ENCODE assay signal across 16 cellular contexts in the genomic region with DNA sequence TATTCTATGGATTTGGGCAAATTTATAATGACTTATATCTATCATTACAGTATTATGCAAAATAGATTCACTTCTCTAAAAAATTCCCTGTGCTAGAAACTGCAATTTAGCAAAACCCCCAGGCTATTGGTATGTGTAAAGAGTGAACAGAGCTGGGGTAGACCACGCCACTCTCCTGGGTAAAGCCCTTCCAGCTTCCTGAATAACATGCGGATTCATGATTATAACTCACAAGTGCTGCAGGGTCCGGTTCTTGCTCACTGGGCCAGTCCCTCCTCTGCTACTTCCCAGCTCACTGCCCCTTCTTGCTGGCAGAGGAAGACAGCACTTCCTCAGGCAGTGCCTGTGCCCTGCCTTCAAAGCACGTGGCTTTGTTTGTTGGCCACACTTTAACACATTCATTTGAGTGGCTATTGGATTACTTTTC. TPM values are rescaled to one million over a fixed set of nuclear protein-coding genes. Genes with fewer than 3 reads are reported as not detected.
DNase-seq lines count a peak whose midpoint lies in the region; ATAC-seq, FAIRE-seq and TF ChIP-seq lines count a peak whose summit lies in the region.
"Had no signal": no experiment of that assay in that cellular context is flagged by ENCODE, and none has a peak within 500 bp of the region (broad histone marks: within the 10 kb centered on the region; RNA-seq: fewer than 3 reads in every experiment).

No MANE protein-coding gene starts in this region.

- H3K4me3 ChIP-seq in GM12878: peak overlapping the region; percentile 76
- no peak overlapping the region for H3K4me3 ChIP-seq in osteoblast (ENCODE audit: insufficient read depth, low read length)
- H3K4me3 ChIP-seq: thoracic aorta had no signal

- H3K27ac Mint-ChIP-seq in T-helper 1 cell treated with Interleukin-12 subunit alpha and Interleukin-12 subunit beta and Interleukin-4 antibody, amounts not matched to agents 30 μg/mL and 1 μg/mL, for 36 hours: peak overlapping the region; percentile 24

- RAD21 ChIA-PET in GM12878 (lab: Charles Lee; ENCODE audit: unreplicated experiment): interaction anchor here (0.7 to 11.9 kb wide), 9 partner anchors 16 to 259 kb away, joined by 3 to 239 read pairs (median 4); no protein-coding TSS in a partner anchor

- no peaks in the 10 kb centered on the region for H4K20me1 ChIP-seq in GM12878 (ENCODE audit: control insufficient read depth, insufficient read depth)
- H4K20me1 ChIP-seq in osteoblast (ENCODE audit: insufficient read depth, low read length): no peaks in the 10 kb centered on the region

- no peak for TF ChIP-seq EP300 in GM12878 (IDR thresholded peaks at IDR 0.05; ENCODE audit: borderline replicate concordance in 1 of 2, control insufficient read depth in 1 of 2, low read depth in 2 of 2, low read length in 2 of 2)

- peak overlapping the region; percentile 72 for H3K4me3 Mint-ChIP-seq in T-helper 1 cell treated with Interleukin-12 subunit alpha and Interleukin-12 subunit beta and Interleukin-4 antibody, amounts not matched to agents 30 μg/mL and 1 μg/mL, for 36 hours

- H3K4me2 ChIP-seq in GM12878 (ENCODE audit: control insufficient read depth, insufficient read depth) (peak overlapping the region; percentile 98), osteoblast (ENCODE audit: insufficient read depth, low read length) (no peak overlapping the region)

- TF ChIP-seq POLR2A in GM12878 (IDR thresholded peaks at IDR 0.05; ENCODE audit: low read depth, low read length): peak; percentile 66

- peaks cover 99% of the 10 kb centered on the region for H3K79me2 ChIP-seq in GM12878 (ENCODE audit: control insufficient read depth, insufficient read depth, low read length)
- no peaks in the 10 kb centered on the region for H3K79me2 ChIP-seq in osteoblast (ENCODE audit: insufficient read depth, low read length)

- ATAC-seq in GM12878: peak; percentile 3
- no peak for ATAC-seq in GM18870 (IDR thresholded peaks at IDR 0.05; ENCODE audit: unreplicated experiment)

- intact Hi-C loops in GM12878 (cut with micrococcal nuclease; ENCODE audit: unreplicated experiment): loop anchor here (5.0 to 10.0 kb wide), 3 partner anchors 233 to 539 kb away; partner anchors contain the start of gene GSK3B

- H3K4me1 Mint-ChIP-seq in T-helper 1 cell treated with Interleukin-12 subunit alpha and Interleukin-12 subunit beta and Interleukin-4 antibody, amounts not matched to agents 30 μg/mL and 1 μg/mL, for 36 hours (ENCODE audit: low read depth): peaks cover 43% of the 10 kb centered on the region

- no peak for DNase-seq in T-helper 1 cell
- no peak for DNase-seq in GM19239 (ENCODE audit: insufficient read length, low spot score)
- DNase-seq in GM12878 (ENCODE audit: low read depth, low spot score): no peak
- peak; percentile 3 for DNase-seq in osteoblast (ENCODE audit: insufficient read length, low spot score, missing footprints)
- DNase-seq in cerebellum (ENCODE audit: low spot score): no peak
- DNase-seq in NCI-H187 treated with DMSO at 0.1 percent for 48 hours (lab: John Stamatoyannopoulos, UW): no peak
- DNase-seq: MM.1S, NCI-H2171 treated with DMSO at 0.1 percent for 48 hours, small intestine had no signal

- peak; percentile 88 for FAIRE-seq in GM19239 (lab: Jason Lieb, UNC)
- no peak for FAIRE-seq in GM12878 (lab: Jason Lieb, UNC)
- FAIRE-seq: A204.1, small intestine had no signal

- H3K9ac ChIP-seq in GM12878 (ENCODE audit: control insufficient read depth, insufficient read depth, low read length): peak overlapping the region; percentile 99

- no peak overlapping the region for H2AFZ ChIP-seq in GM12878 (ENCODE audit: control insufficient read depth, low read depth, low read length)
- H2AFZ ChIP-seq in osteoblast (ENCODE audit: low read length): no peak overlapping the region

- H3K36me3 ChIP-seq in GM12878 (ENCODE audit: control insufficient read depth in 2 of 2, insufficient read depth in 2 of 2, low read length in 1 of 2): peaks cover 0 to 3% of the 10 kb centered on the region in 2 experiments; a peak in 1 of 4 replicates
- H3K36me3 ChIP-seq in osteoblast (ENCODE audit: insufficient read depth, low read length): no peaks in the 10 kb centered on the region
- H3K36me3 ChIP-seq: thoracic aorta had no signal

- POLR2A ChIA-PET in GM12878 (lab: Charles Lee): interaction anchor here (0.7 to 6.4 kb wide), 9 partner anchors 9 to 120 kb away, joined by 3 to 104 read pairs (median 4); partner anchors contain the start of genes ADPRH and PLA1A

- H3K9me3 ChIP-seq in GM12878 (replicated peaks; ENCODE audit: control insufficient read depth, insufficient read depth, low read length) (no peaks in the 10 kb centered on the region), osteoblast (ENCODE audit: low read depth, low read length) (no peaks in the 10 kb centered on the region)
- H3K9me3 ChIP-seq: thoracic aorta had no signal

- H3K27ac ChIP-seq in GM12878 (ENCODE audit: control insufficient read depth, insufficient read depth) (peak overlapping the region; percentile 98), osteoblast (ENCODE audit: low read depth, low read length) (no peak overlapping the region)
- H3K27ac ChIP-seq: thoracic aorta had no signal

- no peaks in the 10 kb centered on the region for H3K27me3 ChIP-seq in GM12878 (replicated peaks in 1 of 2; ENCODE audit: control insufficient read depth in 2 of 2, insufficient read depth in 2 of 2, low read length in 1 of 2)
- peaks cover 6% of the 10 kb centered on the region for H3K27me3 ChIP-seq in osteoblast (ENCODE audit: insufficient read depth, low read length)

- peaks cover 23% of the 10 kb centered on the region for H3K36me3 Mint-ChIP-seq in T-helper 1 cell treated with Interleukin-12 subunit alpha and Interleukin-12 subunit beta and Interleukin-4 antibody, amounts not matched to agents 30 μg/mL and 1 μg/mL, for 36 hours (ENCODE audit: low read depth)
- H3K36me3 Mint-ChIP-seq: activated naive CD4-positive, alpha-beta T cell treated with anti-CD3 and anti-CD28 coated beads, Interleukin-2, amount 50 U/mL, for 72 hours had no signal

- in situ Hi-C loops in GM12878 (cut with MboI): no loop called here

- no peaks in the 10 kb centered on the region for H3K9me3 Mint-ChIP-seq in T-helper 1 cell treated with Interleukin-12 subunit alpha and Interleukin-12 subunit beta and Interleukin-4 antibody, amounts not matched to agents 30 μg/mL and 1 μg/mL, for 36 hours
- H3K9me3 Mint-ChIP-seq: activated naive CD4-positive, alpha-beta T cell treated with anti-CD3 and anti-CD28 coated beads, Interleukin-2, amount 50 U/mL, for 72 hours had no signal

- CTCF ChIA-PET in GM12878 (lab: Yijun Ruan, JAX): interaction anchor here (0.7 to 6.0 kb wide), 7 partner anchors 14 to 125 kb away, joined by 3 to 46 read pairs (median 6); no protein-coding TSS in a partner anchor

- TF ChIP-seq RAD21 in GM12878 (IDR thresholded peaks at IDR 0.05; ENCODE audit: insufficient read depth, low read depth, low read length): no peak

- SMC1A ChIA-PET in GM12878 (lab: Charles Lee; ENCODE audit: uncharacterized antibody, unreplicated experiment): interaction anchor here (0.7 to 8.9 kb wide), 23 partner anchors 12 to 673 kb away, joined by 3 to 151 read pairs (median 4); partner anchors contain the start of genes COX17 and TIMMDC1

- BruUV-seq in GM12878 (replicated peaks; lab: Mats Ljungman, UMichigan): no TSS peak

- H3K4me1 ChIP-seq in GM12878 (ENCODE audit: control insufficient read depth, insufficient read depth, low read length) (peaks cover 42% of the 10 kb centered on the region), osteoblast (ENCODE audit: insufficient read depth, low read length) (no peaks in the 10 kb centered on the region)

- no peak for TF ChIP-seq CTCF in GM12878 (IDR thresholded peaks at IDR 0.05 in 2 of 3, conservative IDR thresholded peaks at IDR 0.05 in 1 of 3; ENCODE audit: control insufficient read depth in 2 of 3, extremely low read depth in 1 of 3, insufficient read depth in 1 of 3, low read depth in 3 of 3, low read length in 3 of 3)
- TF ChIP-seq CTCF in osteoblast (IDR thresholded peaks at IDR 0.05; ENCODE audit: extremely low read depth, low read depth, low read length): no peak

- H3K27me3 Mint-ChIP-seq in T-helper 1 cell treated with Interleukin-12 subunit alpha and Interleukin-12 subunit beta and Interleukin-4 antibody, amounts not matched to agents 30 μg/mL and 1 μg/mL, for 36 hours (ENCODE audit: low read depth): no peaks in the 10 kb centered on the region

- 0% methylated on average over 4 of the region's 4 CpGs for WGBS in GM12878 (ENCODE audit: insufficient coverage, insufficient replicate concordance, low lambda C conversion rate, missing lambda C conversion rate)

RNA-seq across cellular contexts. Expression of gene CD80, which starts 4.1 kb away (rescaled TPM):
- 691 and 699 TPM in 2 replicates for total RNA-seq in GM12878 (2013; cell fraction: nucleolus; rRNA removed)
- total RNA-seq in GM12878 (2014; rRNA removed): 68.7 and 83.3 TPM in 2 replicates
- total RNA-seq in GM12878 (2014; rRNA removed; fragmentation: Illumina TruSeq; extraction: Trizol): 64.3 and 70.2 TPM in 2 replicates
- 51.8 and 54.4 TPM in 2 replicates for total RNA-seq in GM12878 (2021)
- polyA plus RNA-seq in GM12878 (2011; ENCODE audit: low read depth): 39.5 TPM
- polyA plus RNA-seq in GM12878 (2011; rRNA removed): 137 and 157 TPM in 2 replicates
- 93.0 and 95.1 TPM in 2 replicates for polyA plus RNA-seq in GM12878 (2011; cell fraction: cytosol; rRNA removed)
- 106 and 129 TPM in 2 replicates for polyA plus RNA-seq in GM12878 (2011; cell fraction: nucleus; rRNA removed)
- 27.9 and 44.5 TPM in 2 replicates for polyA plus RNA-seq in GM12878 (2012)
- polyA plus RNA-seq in GM12878 (2014; fragmentation: Illumina TruSeq; extraction: Trizol): 61.8 and 81.6 TPM in 2 replicates
- polyA plus RNA-seq in GM12878 (2014; fragmentation: Nextera tagmentation; extraction: Ambion mirVana): 10 to 100 TPM; 42.5 to 54.1 TPM
- polyA plus RNA-seq in GM12878 (2014; rRNA removed): 60.9 and 68.5 TPM in 2 replicates
- polyA plus RNA-seq in GM12878 (2016; fragmentation: Nextera tagmentation; extraction: Ambion mirVana): 10 to 100 TPM; 41.4 to 44.5 TPM
- polyA minus RNA-seq in GM12878 (2011; rRNA and poly(A)+ RNA removed): 272 and 299 TPM in 2 replicates
- 39.7 and 42.1 TPM in 2 replicates for polyA minus RNA-seq in GM12878 (2011; cell fraction: cytosol; rRNA and poly(A)+ RNA removed)
- 126 and 140 TPM in 2 replicates for polyA minus RNA-seq in GM12878 (2011; cell fraction: nucleus; rRNA and poly(A)+ RNA removed)
- total RNA-seq in osteoblast: 2.5 and 3.2 TPM in 2 replicates
- 0.36 TPM for total RNA-seq in cerebellum
- total RNA-seq: epithelial cell of proximal tubule, HT1080 had no signal

RNA-seq across cellular contexts. Expression of gene ADPRH, which starts 24.0 kb away (rescaled TPM):
- 31.0 and 32.4 TPM in 2 replicates for total RNA-seq in GM12878 (2013; cell fraction: nucleolus; rRNA removed)
- 15.4 and 17.2 TPM in 2 replicates for total RNA-seq in GM12878 (2014; rRNA removed)
- 12.2 and 13.2 TPM in 2 replicates for total RNA-seq in GM12878 (2014; rRNA removed; fragmentation: Illumina TruSeq; extraction: Trizol)
- 24.9 and 26.0 TPM in 2 replicates for total RNA-seq in GM12878 (2021)
- 11.1 TPM for polyA plus RNA-seq in GM12878 (2011; ENCODE audit: low read depth)
- polyA plus RNA-seq in GM12878 (2011; rRNA removed): 32.6 and 33.1 TPM in 2 replicates
- 23.1 and 27.0 TPM in 2 replicates for polyA plus RNA-seq in GM12878 (2011; cell fraction: cytosol; rRNA removed)
- polyA plus RNA-seq in GM12878 (2011; cell fraction: nucleus; rRNA removed): 18.0 and 19.9 TPM in 2 replicates
- 13.2 and 20.2 TPM in 2 replicates for polyA plus RNA-seq in GM12878 (2012)
- polyA plus RNA-seq in GM12878 (2014; fragmentation: Illumina TruSeq; extraction: Trizol): 24.5 and 25.8 TPM in 2 replicates
- polyA plus RNA-seq in GM12878 (2014; fragmentation: Nextera tagmentation; extraction: Ambion mirVana): 1 to 10 TPM; 2.3 to 3.7 TPM
- polyA plus RNA-seq in GM12878 (2014; rRNA removed): 16.5 and 19.1 TPM in 2 replicates
- 10 to 100 TPM; 19.0 to 22.0 TPM for polyA plus RNA-seq in GM12878 (2016; fragmentation: Nextera tagmentation; extraction: Ambion mirVana)
- 31.7 and 36.9 TPM in 2 replicates for polyA minus RNA-seq in GM12878 (2011; rRNA and poly(A)+ RNA removed)
- polyA minus RNA-seq in GM12878 (2011; cell fraction: cytosol; rRNA and poly(A)+ RNA removed): 10.2 and 11.2 TPM in 2 replicates
- 12.1 and 16.2 TPM in 2 replicates for polyA minus RNA-seq in GM12878 (2011; cell fraction: nucleus; rRNA and poly(A)+ RNA removed)
- total RNA-seq in osteoblast: 7.2 and 8.3 TPM in 2 replicates
- 1.6 TPM for total RNA-seq in cerebellum
- total RNA-seq: HT1080 had no signal

RNA-seq across cellular contexts. Expression of gene PLA1A, which starts 42.4 kb away (rescaled TPM):
- 43.4 and 53.6 TPM in 2 replicates for total RNA-seq in GM12878 (2013; cell fraction: nucleolus; rRNA removed)
- total RNA-seq in GM12878 (2014; rRNA removed) (5.9 and 6.5 TPM in 2 replicates), GM12878 (2014; rRNA removed; fragmentation: Illumina TruSeq; extraction: Trizol) (4.7 TPM in 2 replicates), GM12878 (2021) (3.8 and 4.4 TPM in 2 replicates), osteoblast (under 0.01 and 0.36 TPM in 2 replicates), cerebellum (0.73 TPM)
- polyA plus RNA-seq in GM12878 (2011; ENCODE audit: low read depth): 7.9 TPM
- polyA plus RNA-seq in GM12878 (2011; rRNA removed) (106 TPM in 2 replicates), GM12878 (2014; fragmentation: Illumina TruSeq; extraction: Trizol) (4.9 and 6.7 TPM in 2 replicates), GM12878 (2014; fragmentation: Nextera tagmentation; extraction: Ambion mirVana) (1 to 10 TPM; 2.9 to 3.5 TPM), GM12878 (2014; rRNA removed) (3.1 and 3.9 TPM in 2 replicates), GM12878 (2016; fragmentation: Nextera tagmentation; extraction: Ambion mirVana) (1 to 10 TPM; 5.3 to 7.2 TPM)
- polyA plus RNA-seq in GM12878 (2011; cell fraction: cytosol; rRNA removed): 92.1 and 100 TPM in 2 replicates
- polyA plus RNA-seq in GM12878 (2011; cell fraction: nucleus; rRNA removed): 48.6 and 73.6 TPM in 2 replicates
- polyA plus RNA-seq in GM12878 (2012): 8.0 and 10.1 TPM in 2 replicates
- polyA minus RNA-seq in GM12878 (2011; rRNA and poly(A)+ RNA removed): 103 and 152 TPM in 2 replicates
- 28.3 and 32.7 TPM in 2 replicates for polyA minus RNA-seq in GM12878 (2011; cell fraction: cytosol; rRNA and poly(A)+ RNA removed)
- 68.2 and 98.7 TPM in 2 replicates for polyA minus RNA-seq in GM12878 (2011; cell fraction: nucleus; rRNA and poly(A)+ RNA removed)
- total RNA-seq: HT1080 had no signal

RNA-seq across cellular contexts. Expression of gene TIMMDC1, which starts 57.0 kb away (rescaled TPM):
- 48.8 and 57.4 TPM in 2 replicates for total RNA-seq in GM12878 (2013; cell fraction: nucleolus; rRNA removed)
- 55.5 and 59.3 TPM in 2 replicates for total RNA-seq in GM12878 (2014; rRNA removed)
- total RNA-seq in GM12878 (2014; rRNA removed; fragmentation: Illumina TruSeq; extraction: Trizol): 52.3 and 55.9 TPM in 2 replicates
- total RNA-seq in GM12878 (2021): 76.3 and 79.7 TPM in 2 replicates
- 46.8 TPM for polyA plus RNA-seq in GM12878 (2011; ENCODE audit: low read depth)
- 67.9 and 98.2 TPM in 2 replicates for polyA plus RNA-seq in GM12878 (2011; rRNA removed)
- polyA plus RNA-seq in GM12878 (2011; cell fraction: cytosol; rRNA removed): 43.3 and 50.3 TPM in 2 replicates
- polyA plus RNA-seq in GM12878 (2011; cell fraction: nucleus; rRNA removed): 31.7 and 36.5 TPM in 2 replicates
- polyA plus RNA-seq in GM12878 (2012): 32.6 and 37.3 TPM in 2 replicates
- polyA plus RNA-seq in GM12878 (2014; fragmentation: Illumina TruSeq; extraction: Trizol): 56.7 and 64.3 TPM in 2 replicates
- 100 to 1,000 TPM; 136 to 146 TPM for polyA plus RNA-seq in GM12878 (2014; fragmentation: Nextera tagmentation; extraction: Ambion mirVana)
- polyA plus RNA-seq in GM12878 (2014; rRNA removed): 62.5 and 70.8 TPM in 2 replicates
- 100 to 1,000 TPM; 138 to 142 TPM for polyA plus RNA-seq in GM12878 (2016; fragmentation: Nextera tagmentation; extraction: Ambion mirVana)
- 28.7 and 39.7 TPM in 2 replicates for polyA minus RNA-seq in GM12878 (2011; rRNA and poly(A)+ RNA removed)
- 15.9 and 26.4 TPM in 2 replicates for polyA minus RNA-seq in GM12878 (2011; cell fraction: cytosol; rRNA and poly(A)+ RNA removed)
- 26.7 and 37.4 TPM in 2 replicates for polyA minus RNA-seq in GM12878 (2011; cell fraction: nucleus; rRNA and poly(A)+ RNA removed)
- 59.4 and 60.1 TPM in 2 replicates for total RNA-seq in osteoblast
- 36.6 TPM for total RNA-seq in cerebellum

Comparison
In these comparisons a context has a peak if more than half of its experiments do, and no peak if none do; other contexts are left out.
1. RNA of gene CD80, which starts 4.1 kb away (total RNA-seq): 51.8 to 699 TPM in GM12878; 2.5 to 3.2 TPM in osteoblast and 0.36 TPM in cerebellum (single experiment); every median in the first group is over 10 times any median in the second.